In genomic region chr17:78861229-78861628, GRCh38 we compare ENCODE assay signal across 17 cellular contexts. TPM values are rescaled to one million over a fixed set of nuclear protein-coding genes. Genes with fewer than 3 reads are reported as not detected.
DNase-seq lines count a peak whose midpoint lies in the region; ATAC-seq, FAIRE-seq and TF ChIP-seq lines count a peak whose summit lies in the region.
"Had no signal": no experiment of that assay in that cellular context is flagged by ENCODE, and none has a peak within 500 bp of the region (broad histone marks: within the 10 kb centered on the region; RNA-seq: fewer than 3 reads in every experiment).

No MANE protein-coding gene starts in this region.

- FAIRE-seq in A549 (lab: Jason Lieb, UNC), result no peak
- FAIRE-seq: G401.6 had no signal

- peaks cover 23% of the 10 kb centered on the region for H3K79me2 ChIP-seq in fibroblast of lung (ENCODE audit: control insufficient read depth, insufficient read depth, low read length)

- peaks cover 27% of the 10 kb centered on the region for H3K4me1 ChIP-seq in A549
- peaks cover 13% of the 10 kb centered on the region for H3K4me1 ChIP-seq in Panc1 (ENCODE audit: control insufficient read depth, insufficient read depth, low read length)
- peaks cover 12% of the 10 kb centered on the region for H3K4me1 ChIP-seq in fibroblast of lung (ENCODE audit: control insufficient read depth, extremely low read depth, insufficient read depth, low read length)
- H3K4me1 ChIP-seq: Caco-2 had no signal

- CTCF ChIA-PET in A549 (lab: Yijun Ruan, JAX) (interaction anchor here (0.6 to 4.2 kb wide), 6 partner anchors 17 to 227 kb away, joined by 3 to 29 read pairs (median 4); no protein-coding TSS in a partner anchor), Panc1 (lab: Charles Lee) (interaction anchor here (0.6 kb wide), 1 partner anchor 47 kb away, joined by 4 read pairs; no protein-coding TSS in a partner anchor)

- ATAC-seq in A549, result no peak
- no peak for ATAC-seq in Panc1
- ATAC-seq in stimulated activated naive CD8-positive, alpha-beta T cell treated with anti-CD3 and anti-CD28 coated beads, Interleukin-15, Interleukin-2, amounts not matched to agents 100 U/mL and 50 U/mL, for 24 hours, result no peak
- ATAC-seq: WTC11 had no signal

- H3K27me3 ChIP-seq in Panc1 (ENCODE audit: control insufficient read depth, insufficient read depth, low read length), result no peaks in the 10 kb centered on the region
- H3K27me3 ChIP-seq in fibroblast of lung (ENCODE audit: control insufficient read depth, insufficient read depth, low read length), result no peaks in the 10 kb centered on the region
- H3K27me3 ChIP-seq: Peyer's patch had no signal

- TF ChIP-seq CTCF in A549 (IDR thresholded peaks at IDR 0.05), result no peak
- no peak for TF ChIP-seq CTCF in Panc1 (IDR thresholded peaks at IDR 0.05)
- TF ChIP-seq CTCF in fibroblast of lung (conservative IDR thresholded peaks at IDR 0.05 in 1 of 2, IDR thresholded peaks at IDR 0.05 in 1 of 2; ENCODE audit: low read depth in 1 of 2, low read length in 2 of 2), result no peak

- BruUV-seq in Panc1 (replicated peaks; lab: Mats Ljungman, UMichigan), result TSS peak; percentile 55

- H3K36me3 ChIP-seq in Panc1 (ENCODE audit: control insufficient read depth, insufficient read depth, low read length), result no peaks in the 10 kb centered on the region
- peaks cover 16% of the 10 kb centered on the region for H3K36me3 ChIP-seq in fibroblast of lung (ENCODE audit: control insufficient read depth, insufficient read depth, low read length)

- intact Hi-C loops in Panc1 (cut with micrococcal nuclease; ENCODE audit: unreplicated experiment), result no loop called here

- in situ Hi-C loops in Panc1 (cut with HindIII; ENCODE audit: low pct_unique_long_range_greater_than_20kb, low sequenced_read_pairs), result no loop called here

- POLR2A ChIA-PET in A549 (lab: Yijun Ruan, JAX) (no interaction called here), Panc1 (lab: Charles Lee) (no interaction called here)

- DNase-seq in A549 (ENCODE audit: low read depth in 1 of 2, low spot score in 1 of 2), result no peak
- no peak for DNase-seq in Panc1 (ENCODE audit: low read depth, low spot score)
- no peak for DNase-seq in fibroblast of lung (ENCODE audit: low read depth in 2 of 2)
- no peak for DNase-seq in DMS114 treated with DMSO at 0.1 percent for 48 hours (lab: John Stamatoyannopoulos, UW; ENCODE audit: unreplicated experiment)
- no peak for DNase-seq in SIG-M5 (lab: John Stamatoyannopoulos, UW)
- no peak for DNase-seq in midbrain (lab: John Stamatoyannopoulos, UW)
- DNase-seq in stimulated activated naive CD8-positive, alpha-beta T cell treated with anti-CD3 and anti-CD28 coated beads, Interleukin-15, Interleukin-2, amounts not matched to agents 100 U/mL and 50 U/mL, for 24 hours, result no peak
- DNase-seq: Caco-2; naive B cell; NCI-H2081 treated with DMSO at 0.1 percent for 48 hours; NCI-H524 treated with DMSO at 0.1 percent for 48 hours; stimulated activated CD4-positive, alpha-beta T cell treated with anti-CD3 and anti-CD28 coated beads, Interleukin-2, amount 100 ng/mL, for 24 hours had no signal

- H3K4me2 ChIP-seq in A549, result peak overlapping the region; percentile 59
- H3K4me2 ChIP-seq in fibroblast of lung (ENCODE audit: extremely low read depth, insufficient read depth, low read length), result no peak overlapping the region

- no peaks in the 10 kb centered on the region for H4K20me1 ChIP-seq in fibroblast of lung (ENCODE audit: control insufficient read depth, extremely low read depth, insufficient read depth, low read length)

- no peaks in the 10 kb centered on the region; the same call in 2 of the 3 replicates for H3K9me3 ChIP-seq in A549
- H3K9me3 ChIP-seq in Panc1 (ENCODE audit: control insufficient read depth, insufficient read depth, low read depth, low read length), result no peaks in the 10 kb centered on the region
- H3K9me3 ChIP-seq in fibroblast of lung (ENCODE audit: control insufficient read depth, insufficient read depth, low read depth, low read length), result no peaks in the 10 kb centered on the region
- H3K9me3 ChIP-seq: Caco-2, Peyer's patch had no signal

- no peak overlapping the region for H3K9ac ChIP-seq in fibroblast of lung (ENCODE audit: insufficient read depth, low read length)

- TF ChIP-seq RAD21 in A549 (conservative IDR thresholded peaks at IDR 0.05 in 1 of 2, IDR thresholded peaks at IDR 0.05 in 1 of 2), result no peak

- peak overlapping the region; percentile 81 to 92 for H3K27ac ChIP-seq in A549
- no peak overlapping the region for H3K27ac ChIP-seq in Panc1 (ENCODE audit: low read length)
- peak overlapping the region; percentile 89 for H3K27ac ChIP-seq in fibroblast of lung (ENCODE audit: insufficient read depth, low read length)
- H3K27ac ChIP-seq in skin epidermis, result peak overlapping the region in 15 of 21 experiments; percentile 42 to 89 (median 63)

- no peak for TF ChIP-seq POLR2A in A549 (IDR thresholded peaks at IDR 0.05; ENCODE audit: low read length)

- H2AFZ ChIP-seq in fibroblast of lung (ENCODE audit: low read length), result no peak overlapping the region

- 89% methylated on average over 4 of the region's 4 CpGs for WGBS in A549 (ENCODE audit: missing lambda C conversion rate)

- TF ChIP-seq EP300 in A549 (IDR thresholded peaks at IDR 0.05), result no peak

- H3K4me3 ChIP-seq in A549, result no peak overlapping the region
- no peak overlapping the region for H3K4me3 ChIP-seq in Panc1 (ENCODE audit: low read depth in 2 of 2, low read length in 2 of 2)
- H3K4me3 ChIP-seq in fibroblast of lung (replicated peaks in 1 of 4; ENCODE audit: control extremely low read depth in 1 of 4, insufficient read depth in 1 of 4, low read depth in 3 of 4, low read length in 4 of 4), result no peak overlapping the region
- H3K4me3 ChIP-seq in skin epidermis, result no peak overlapping the region
- H3K4me3 ChIP-seq: Peyer's patch had no signal

TF ChIP-seq in A549, 52 proteins besides CTCF, POLR2A, EP300 and RAD21:
- no peak for TF ChIP-seq JUNB (IDR thresholded peaks at IDR 0.05)
- no peak for TF ChIP-seq HOXB5 (CRISPR knock-in tag; IDR thresholded peaks at IDR 0.05)
- TF ChIP-seq JUN (IDR thresholded peaks at IDR 0.05), result no peak
- no peak for TF ChIP-seq MAFK (IDR thresholded peaks at IDR 0.05; ENCODE audit: partially characterized antibody)
- TF ChIP-seq ZNF302 (CRISPR knock-in tag; IDR thresholded peaks at IDR 0.05), result no peak
- no peak for TF ChIP-seq ESRRA (IDR thresholded peaks at IDR 0.05; ENCODE audit: borderline replicate concordance, low read length)
- no peak for TF ChIP-seq NFE2L2 (conservative IDR thresholded peaks at IDR 0.05; ENCODE audit: low read length)
- TF ChIP-seq CHD4 (IDR thresholded peaks at IDR 0.05; ENCODE audit: borderline replicate concordance), result no peak
- no peak for TF ChIP-seq BHLHE40 (IDR thresholded peaks at IDR 0.05; ENCODE audit: low read depth, low read length)
- no peak for TF ChIP-seq SMC3 (IDR thresholded peaks at IDR 0.05)

RNA-seq across cellular contexts. Expression of gene USP36, which starts 20.6 kb away (rescaled TPM):
- 49.0 and 59.0 TPM in 2 replicates for polyA plus RNA-seq in A549 (2011; rRNA removed)
- polyA plus RNA-seq in A549 (2012; cell fraction: cytosol; rRNA removed), result 41.6 and 47.2 TPM in 2 replicates
- polyA plus RNA-seq in A549 (2012; cell fraction: nucleus; rRNA removed), result 118 and 157 TPM in 2 replicates
- polyA plus RNA-seq in A549 (2017; fragmentation: RNase III; extraction: RNeasy Plus Mini Kit Qiagen cat#74134 plus additional on column Dnase treatment), result 40.7 to 43.8 TPM (median 41.1 TPM) in 3 replicates
- 79.8 and 90.9 TPM in 2 replicates for polyA minus RNA-seq in A549 (2011; rRNA and poly(A)+ RNA removed)
- total RNA-seq in Panc1 (2021; ENCODE audit: unreplicated experiment), result 113 TPM
- polyA plus RNA-seq in Panc1 (2012; ENCODE audit: insufficient read length), result 60.8 TPM
- total RNA-seq in fibroblast of lung, result 16.7 and 18.3 TPM in 2 replicates
- 15.4 and 27.4 TPM in 2 replicates for polyA plus RNA-seq in fibroblast of lung
- polyA plus RNA-seq in fibroblast of lung (2012), result 18.2 and 25.0 TPM in 2 replicates
- 48.3 and 92.3 TPM in 2 replicates for polyA minus RNA-seq in fibroblast of lung (ENCODE audit: low replicate concordance)

RNA-seq across cellular contexts. Expression of gene CEP295NL, which starts 41.8 kb away (rescaled TPM):
- polyA plus RNA-seq in A549 (2011; rRNA removed) (0.09 and 0.10 TPM in 2 replicates), A549 (2017; fragmentation: RNase III; extraction: RNeasy Plus Mini Kit Qiagen cat#74134 plus additional on column Dnase treatment) (0.13 to 0.34 TPM (median 0.29 TPM) in 3 replicates), fibroblast of lung (0.10 and 0.15 TPM in 2 replicates)
- polyA plus RNA-seq in A549 (2012; cell fraction: cytosol; rRNA removed), result 0.03 and 0.05 TPM in 2 replicates
- polyA plus RNA-seq in A549 (2012; cell fraction: nucleus; rRNA removed), result 0.36 and 0.43 TPM in 2 replicates
- polyA minus RNA-seq in A549 (2011; rRNA and poly(A)+ RNA removed), result 0.37 and 0.63 TPM in 2 replicates
- total RNA-seq in Panc1 (2021; ENCODE audit: unreplicated experiment) (0.87 TPM), fibroblast of lung (2.3 and 2.8 TPM in 2 replicates)
- polyA plus RNA-seq in Panc1 (2012; ENCODE audit: insufficient read length), result not detected
- 0.15 and 0.35 TPM in 2 replicates for polyA plus RNA-seq in fibroblast of lung (2012)
- 0.56 TPM in 1 of 2 replicates, not detected in the other for polyA minus RNA-seq in fibroblast of lung (ENCODE audit: low replicate concordance)
- polyA plus RNA-seq: liver had no signal
